ENCODE assay signal across 4 cellular contexts in the genomic region with DNA sequence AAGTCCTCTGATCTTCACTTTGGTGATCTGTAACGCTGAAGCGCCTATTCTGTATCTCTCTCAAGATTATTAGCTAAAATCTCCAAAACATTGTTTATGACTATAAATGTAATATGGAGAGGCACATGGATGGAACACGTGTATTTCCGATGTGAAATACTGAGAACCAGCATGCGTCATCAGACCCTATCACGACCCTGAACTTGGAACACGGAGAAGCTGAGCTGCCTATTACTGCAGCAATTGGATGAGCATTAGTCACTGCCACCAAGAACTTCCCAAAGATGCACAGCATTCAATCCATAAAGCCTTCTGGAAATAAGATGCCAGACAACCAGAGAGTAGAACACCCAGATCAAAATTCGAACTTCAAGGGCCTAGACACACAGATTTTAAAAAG.
"Had no signal": no experiment of that assay in that cellular context is flagged by ENCODE, and none has a peak within 500 bp of the region (broad histone marks: within the 10 kb centered on the region; RNA-seq: fewer than 3 reads in every experiment).

No MANE protein-coding gene starts in this region.

- H3K27ac Mint-ChIP-seq: GM23338 had no signal

- H3K4me3 Mint-ChIP-seq: GM23338, H9, IgD-negative memory B cell had no signal

- ATAC-seq: GM23338 had no signal

- H3K4me2 ChIP-seq: GM23338 had no signal

- H3K4me3 ChIP-seq: GM23338 had no signal

- DNase-seq: H9, HCEC 1CT had no signal

- H3K9me3 Mint-ChIP-seq: GM23338, H9 had no signal

- H3K4me1 Mint-ChIP-seq: GM23338, H9 had no signal

- H3K27me3 Mint-ChIP-seq: IgD-negative memory B cell had no signal

- H2AFZ ChIP-seq: GM23338 had no signal
